9 cellular contexts compared by ENCODE assay signal in genomic region chr12:74539765-74540526, GRCh38. TPM values are rescaled to one million over a fixed set of nuclear protein-coding genes. Genes with fewer than 3 reads are reported as not detected.
DNase-seq lines count a peak whose midpoint lies in the region; ATAC-seq, FAIRE-seq and TF ChIP-seq lines count a peak whose summit lies in the region.
"Had no signal": no experiment of that assay in that cellular context is flagged by ENCODE, and none has a peak within 500 bp of the region (broad histone marks: within the 10 kb centered on the region; RNA-seq: fewer than 3 reads in every experiment).

No MANE protein-coding gene starts in this region.

- H3K4me1 ChIP-seq in cardiac muscle cell (ENCODE audit: low read depth) = peaks cover 31% of the 10 kb centered on the region
- peaks cover 32% of the 10 kb centered on the region for H3K4me1 ChIP-seq in HepG2 (ENCODE audit: insufficient read depth, low read length)
- peaks cover 1% of the 10 kb centered on the region for H3K4me1 ChIP-seq in urinary bladder (ENCODE audit: insufficient read depth)

- peak overlapping the region; percentile 74 for H3K4me3 ChIP-seq in cardiac muscle cell
- H3K4me3 ChIP-seq in HepG2 (replicated peaks in 1 of 3; ENCODE audit: insufficient read depth in 1 of 3, low read depth in 2 of 3, low read length in 3 of 3) = peak overlapping the region; percentile 80 to 86 (median 85)
- H3K4me3 ChIP-seq in urinary bladder (ENCODE audit: low read depth, low read length) = peak overlapping the region; percentile 5

- no peak for FAIRE-seq in HepG2 (lab: Jason Lieb, UNC)
- FAIRE-seq: TTC549 had no signal

- in situ Hi-C loops in HepG2 (cut with HindIII; ENCODE audit: extremely low pct_ligation_motif_present, low pct_unique_long_range_greater_than_20kb) = no loop called here

- H3K27ac Mint-ChIP-seq in activated naive CD8-positive, alpha-beta T cell treated with anti-CD3 and anti-CD28 coated beads for 36 hours = peak overlapping the region; percentile 40

- H3K27ac ChIP-seq in cardiac muscle cell (no peak overlapping the region), HepG2 (ENCODE audit: extremely low read length, insufficient read depth, low read length) (no peak overlapping the region), urinary bladder (ENCODE audit: low read depth) (no peak overlapping the region)

- no peak overlapping the region for H2AFZ ChIP-seq in HepG2 (ENCODE audit: low read length)

- H3K4me2 ChIP-seq in HepG2 (ENCODE audit: low read depth, low read length) = peak overlapping the region; percentile 89

- TF ChIP-seq EP300 in HepG2 (IDR thresholded peaks at IDR 0.05; ENCODE audit: low read depth in 2 of 2, low read length in 2 of 2) (no peak), HepG2 (CRISPR knock-in tag; IDR thresholded peaks at IDR 0.05; ENCODE audit: borderline replicate concordance) (no peak)

- BruUV-seq in HepG2 (replicated peaks; lab: Mats Ljungman, UMichigan) = no TSS peak

- CTCF ChIA-PET in HepG2 (lab: Yijun Ruan, JAX; ENCODE audit: low intra/inter-chr PET ratio, low total read pairs) = no interaction called here

- no peaks in the 10 kb centered on the region for H3K27me3 Mint-ChIP-seq in activated naive CD8-positive, alpha-beta T cell treated with anti-CD3 and anti-CD28 coated beads for 36 hours

- intact Hi-C loops in left cardiac atrium (cut with DNase I) = no loop called here
- intact Hi-C loops in HepG2 (cut with micrococcal nuclease; ENCODE audit: unreplicated experiment) = loop anchor here (5.0 kb wide), 1 partner anchor 1578 kb away; no protein-coding TSS in a partner anchor

- peak overlapping the region; percentile 90 for H3K4me3 Mint-ChIP-seq in activated naive CD8-positive, alpha-beta T cell treated with anti-CD3 and anti-CD28 coated beads for 36 hours

- no peaks in the 10 kb centered on the region for H3K9me3 ChIP-seq in cardiac muscle cell (ENCODE audit: low read depth)
- H3K9me3 ChIP-seq in HepG2 (ENCODE audit: low read length) = no peaks in the 10 kb centered on the region

- peaks cover 57% of the 10 kb centered on the region for H3K36me3 Mint-ChIP-seq in activated naive CD8-positive, alpha-beta T cell treated with anti-CD3 and anti-CD28 coated beads for 36 hours

- no peak for TF ChIP-seq CTCF in cardiac muscle cell (IDR thresholded peaks at IDR 0.05; ENCODE audit: low read depth, low read length)
- no peak for TF ChIP-seq CTCF in HepG2 (CRISPR knock-in tag; IDR thresholded peaks at IDR 0.05)

- H4K20me1 ChIP-seq in HepG2 (ENCODE audit: insufficient read depth, low read length) = peaks cover 23% of the 10 kb centered on the region

- TF ChIP-seq RAD21 in HepG2 (CRISPR knock-in tag; IDR thresholded peaks at IDR 0.05) = no peak

- H3K79me2 ChIP-seq in HepG2 (ENCODE audit: insufficient read depth, low read length) = peaks cover 39% of the 10 kb centered on the region

- ATAC-seq in left cardiac atrium (no peak), HepG2 (no peak)

- no peaks in the 10 kb centered on the region for H3K27me3 ChIP-seq in cardiac muscle cell
- H3K27me3 ChIP-seq in HepG2 (ENCODE audit: control insufficient read depth in 1 of 2, insufficient read depth in 2 of 2, low read length in 2 of 2) = no peaks in the 10 kb centered on the region

- H3K4me1 Mint-ChIP-seq in activated naive CD8-positive, alpha-beta T cell treated with anti-CD3 and anti-CD28 coated beads for 36 hours = peaks cover 43% of the 10 kb centered on the region

- H3K36me3 ChIP-seq in cardiac muscle cell (no peaks in the 10 kb centered on the region), HepG2 (replicated peaks in 1 of 2; ENCODE audit: control insufficient read depth in 1 of 2, insufficient read depth in 2 of 2, low read length in 2 of 2) (no peaks in the 10 kb centered on the region; a peak in 1 of 5 replicates), urinary bladder (ENCODE audit: insufficient read depth) (no peaks in the 10 kb centered on the region)

- 88% methylated on average over 6 of the region's 6 CpGs for WGBS in HepG2 (ENCODE audit: low lambda C conversion rate)
- 54% methylated on average over 6 of the region's 6 CpGs for WGBS in urinary bladder

- POLR2A ChIA-PET in HepG2 (lab: Yijun Ruan, JAX) = no interaction called here

- DNase-seq in cardiac muscle cell (ENCODE audit: low read depth in 1 of 2, low spot score in 1 of 2) (peak; percentile 2 to 3), left cardiac atrium (no peak), HepG2 (ENCODE audit: low spot score) (no peak), germinal center (ENCODE audit: low spot score) (no peak), putamen (ENCODE audit: low spot score) (no peak)
- no peak for DNase-seq in activated naive CD8-positive, alpha-beta T cell treated with anti-CD3 and anti-CD28 coated beads for 36 hours
- no peak for DNase-seq in activated CD4-positive, CD25-positive, alpha-beta regulatory T cell (lab: John Stamatoyannopoulos, UW)

- H3K9me3 Mint-ChIP-seq in activated naive CD8-positive, alpha-beta T cell treated with anti-CD3 and anti-CD28 coated beads for 36 hours = peaks cover 6% of the 10 kb centered on the region

- peak overlapping the region; percentile 98 for H3K9ac ChIP-seq in HepG2 (ENCODE audit: insufficient read depth, low read depth, low read length)

- no peak for TF ChIP-seq POLR2A in HepG2 (IDR thresholded peaks at IDR 0.05; ENCODE audit: insufficient read depth in 1 of 2, low read depth in 2 of 2, low read length in 2 of 2)

TF ChIP-seq in HepG2, 621 proteins besides CTCF, POLR2A, EP300 and RAD21:
- TF ChIP-seq SP4 (CRISPR knock-in tag; IDR thresholded peaks at IDR 0.05) (no peak), NFE2 (CRISPR knock-in tag; IDR thresholded peaks at IDR 0.05) (no peak), ZNF234 (CRISPR knock-in tag; conservative IDR thresholded peaks at IDR 0.05) (no peak), ZFYVE20 (CRISPR knock-in tag; IDR thresholded peaks at IDR 0.05; ENCODE audit: borderline replicate concordance, low read depth) (no peak), ZNF550 (CRISPR knock-in tag; IDR thresholded peaks at IDR 0.05; ENCODE audit: borderline replicate concordance) (no peak), ZNF430 (CRISPR knock-in tag; IDR thresholded peaks at IDR 0.05) (no peak), GATAD1 (CRISPR knock-in tag; IDR thresholded peaks at IDR 0.05) (no peak), ZNF549 (CRISPR knock-in tag; IDR thresholded peaks at IDR 0.05) (no peak), NFRKB (IDR thresholded peaks at IDR 0.05) (no peak), ZNF317 (CRISPR knock-in tag; IDR thresholded peaks at IDR 0.05) (no peak), TP53 (CRISPR knock-in tag; conservative IDR thresholded peaks at IDR 0.05) (no peak), ZNF460 (CRISPR knock-in tag; IDR thresholded peaks at IDR 0.05; ENCODE audit: borderline replicate concordance) (no peak), KDM4B (CRISPR knock-in tag; IDR thresholded peaks at IDR 0.05) (no peak), TBP (CRISPR knock-in tag; IDR thresholded peaks at IDR 0.05) (no peak), HOXA5 (CRISPR knock-in tag; IDR thresholded peaks at IDR 0.05) (no peak), HNF4G (IDR thresholded peaks at IDR 0.05; ENCODE audit: borderline replicate concordance, low read depth, low read length) (no peak), HNF4G (CRISPR knock-in tag; IDR thresholded peaks at IDR 0.05; ENCODE audit: borderline replicate concordance, low read depth) (no peak)

RNA-seq across cellular contexts. Expression of gene ATXN7L3B, which starts 2.3 kb away (rescaled TPM):
- total RNA-seq in cardiac muscle cell (42.5 and 42.6 TPM in 2 replicates), left cardiac atrium (10 to 100 TPM; 22.0 to 22.5 TPM), HepG2 (2016; rRNA removed; fragmentation: Illumina TruSeq; extraction: Trizol) (23.8 and 34.9 TPM in 2 replicates), urinary bladder (36.0 TPM)
- polyA plus RNA-seq in cardiac muscle cell (54.5 and 55.9 TPM in 2 replicates), HepG2 (2011; rRNA removed) (18.0 and 20.1 TPM in 2 replicates), urinary bladder (21.8 TPM)
- total RNA-seq in activated naive CD8-positive, alpha-beta T cell treated with anti-CD3 and anti-CD28 coated beads for 36 hours = 10 to 100 TPM; 18.5 to 20.0 TPM
- 2.3 and 2.7 TPM in 2 replicates for total RNA-seq in HepG2 (2016; cell fraction: cytosol; rRNA removed; fragmentation: Illumina TruSeq; extraction: Trizol; ENCODE audit: low read depth)
- total RNA-seq in HepG2 (2016; cell fraction: insoluble cytoplasmic fraction; rRNA removed; fragmentation: Illumina TruSeq; extraction: Trizol) = 24.1 and 33.1 TPM in 2 replicates
- 13.8 and 14.3 TPM in 2 replicates for total RNA-seq in HepG2 (2016; cell fraction: membrane; rRNA removed; fragmentation: Illumina TruSeq; extraction: Trizol)
- total RNA-seq in HepG2 (2016; cell fraction: nucleus; rRNA removed; fragmentation: Illumina TruSeq; extraction: Trizol) = 24.5 and 24.9 TPM in 2 replicates
- polyA plus RNA-seq in HepG2 (2011; cell fraction: cytosol; rRNA removed) = 12.2 and 18.2 TPM in 2 replicates
- 8.6 and 11.0 TPM in 2 replicates for polyA plus RNA-seq in HepG2 (2011; cell fraction: nucleus; rRNA removed)
- 19.9 and 21.5 TPM in 2 replicates for polyA plus RNA-seq in HepG2 (2012)
- polyA plus RNA-seq in HepG2 (2016; cell fraction: cytosol; fragmentation: Illumina TruSeq; extraction: Trizol; ENCODE audit: low read depth) = 1.4 and 1.5 TPM in 2 replicates
- polyA plus RNA-seq in HepG2 (2016; cell fraction: insoluble cytoplasmic fraction; fragmentation: Illumina TruSeq; extraction: Trizol; ENCODE audit: low read depth) = 37.9 and 38.8 TPM in 2 replicates
- 7.9 and 8.5 TPM in 2 replicates for polyA plus RNA-seq in HepG2 (2016; cell fraction: membrane; fragmentation: Illumina TruSeq; extraction: Trizol; ENCODE audit: low read depth)
- polyA plus RNA-seq in HepG2 (2016; cell fraction: nucleus; fragmentation: Illumina TruSeq; extraction: Trizol; ENCODE audit: insufficient read depth, low read depth) = 24.0 and 25.3 TPM in 2 replicates
- 21.7 and 27.2 TPM in 2 replicates for polyA minus RNA-seq in HepG2 (2011; rRNA and poly(A)+ RNA removed; ENCODE audit: low replicate concordance)
- polyA minus RNA-seq in HepG2 (2011; cell fraction: cytosol; rRNA and poly(A)+ RNA removed) = 16.2 and 17.8 TPM in 2 replicates
- polyA minus RNA-seq in HepG2 (2011; cell fraction: nucleus; rRNA and poly(A)+ RNA removed) = 27.8 and 29.2 TPM in 2 replicates

Comparison
In these comparisons a context has a peak if more than half of its experiments do, and no peak if none do; other contexts are left out.
1. DNase-seq: peak in cardiac muscle cell (2 of 2); none in left cardiac atrium (single experiment), activated naive CD8-positive, alpha-beta T cell treated with anti-CD3 and anti-CD28 coated beads for 36 hours (single experiment), HepG2 (single experiment), germinal center (single experiment), putamen (single experiment) and activated CD4-positive, CD25-positive, alpha-beta regulatory T cell (0 of 4).
2. H3K4me3 ChIP-seq: peak in every context shown above with its lines; median percentile 85 in HepG2; 74 in cardiac muscle cell; 5 in urinary bladder.